Comparison of ENCODE assay signal across 12 cellular contexts in genomic region chr12:79848321-79848720, GRCh38.
A peak's percentile ranks its signal among the peaks of the same experiment; 100 is the strongest.
DNase-seq lines count a peak whose midpoint lies in the region; ATAC-seq and TF ChIP-seq lines count a peak whose summit lies in the region.
"Had no signal": no experiment of that assay in that cellular context is flagged by ENCODE, and none has a peak within 500 bp of the region (broad histone marks: within the 10 kb centered on the region; RNA-seq: fewer than 3 reads in every experiment).

No MANE protein-coding gene starts in this region.

- H3K9me1 ChIP-seq in IMR-90 (ENCODE audit: insufficient read depth, low read length), result no peaks in the 10 kb centered on the region

- H3K9me3 ChIP-seq in IMR-90 (ENCODE audit: control insufficient read depth, insufficient read depth, low read length) (no peaks in the 10 kb centered on the region), mucosa of descending colon (no peaks in the 10 kb centered on the region), SJCRH30 (replicated peaks) (no peaks in the 10 kb centered on the region; the same call in 1 of the 2 replicates)
- H3K9me3 ChIP-seq: suprapubic skin had no signal

- H4K8ac ChIP-seq in IMR-90 (ENCODE audit: low read depth in 2 of 2, low read length in 2 of 2), result peak overlapping the region in 1 of 2 experiments; percentile 19; a peak in 1 of 4 replicates

- H3K36me3 ChIP-seq in IMR-90 (ENCODE audit: control insufficient read depth, insufficient read depth, low read length) (no peaks in the 10 kb centered on the region), mucosa of descending colon (ENCODE audit: low read depth) (no peaks in the 10 kb centered on the region), SJCRH30 (peaks cover 13% of the 10 kb centered on the region; the same call in 1 of the 2 replicates)

- POLR2A ChIA-PET in IMR-90 (lab: Charles Lee; ENCODE audit: unreplicated experiment), result no interaction called here

- H3K27me3 ChIP-seq in IMR-90 (ENCODE audit: control insufficient read depth, insufficient read depth, low read length) (no peaks in the 10 kb centered on the region), SJCRH30 (no peaks in the 10 kb centered on the region)
- H3K27me3 ChIP-seq: suprapubic skin had no signal

- H3K27ac Mint-ChIP-seq in activated naive CD8-positive, alpha-beta T cell treated with anti-CD3 and anti-CD28 coated beads, Interleukin-2, amount 50 U/mL, for 24 hours, result peak overlapping the region; percentile 65

- H2AK9ac ChIP-seq in IMR-90 (replicated peaks; ENCODE audit: low read depth, low read length, poor library complexity), result no peak overlapping the region

- no CpG with 5 or more reads among the region's 4 CpGs for WGBS in IMR-90 (ENCODE audit: extremely low coverage in 2 of 2, insufficient read length in 1 of 2), 2 experiments

- H3K56ac ChIP-seq in IMR-90 (ENCODE audit: extremely low read depth, insufficient read depth, low read length), result no peak overlapping the region

- TF ChIP-seq CTCF in IMR-90 (conservative IDR thresholded peaks at IDR 0.05; ENCODE audit: low read depth, low read length) (no peak), mucosa of descending colon (IDR thresholded peaks at IDR 0.05) (no peak)

- no peak overlapping the region for H3K4ac ChIP-seq in IMR-90 (ENCODE audit: low read depth, low read length)

- no peak overlapping the region for H3K14ac ChIP-seq in IMR-90 (replicated peaks; ENCODE audit: low read depth, low read length)

- no peak for TF ChIP-seq POLR2A in IMR-90 (IDR thresholded peaks at IDR 0.05; ENCODE audit: low read depth, low read length)

- CTCF ChIA-PET in IMR-90 (lab: Yijun Ruan, JAX), result no interaction called here

- no peak overlapping the region for H2AFZ ChIP-seq in IMR-90 (replicated peaks; ENCODE audit: low read length, poor library complexity)

- peaks cover 17 to 49% of the 10 kb centered on the region in 2 experiments for H3K79me1 ChIP-seq in IMR-90 (ENCODE audit: low read depth in 1 of 2, low read length in 2 of 2)

- H4K91ac ChIP-seq in IMR-90 (ENCODE audit: insufficient read depth, low read depth, low read length), result no peak overlapping the region

- H3K18ac ChIP-seq in IMR-90 (ENCODE audit: low read depth, low read length), result no peak overlapping the region

- H3K4me2 ChIP-seq in IMR-90 (ENCODE audit: low read depth, low read length), result peak overlapping the region; percentile 53; the same call in 1 of the 2 replicates

- no peak overlapping the region for H3K23ac ChIP-seq in IMR-90 (ENCODE audit: low read depth, low read length)

- TF ChIP-seq RAD21 in IMR-90 (IDR thresholded peaks at IDR 0.05; ENCODE audit: low read length), result no peak

- dilution Hi-C loops in IMR-90 (cut with HindIII; ENCODE audit: low sequenced_read_pairs, unreplicated experiment), result no loop called here

- peaks cover 17% of the 10 kb centered on the region for H3K9me3 Mint-ChIP-seq in activated naive CD8-positive, alpha-beta T cell treated with anti-CD3 and anti-CD28 coated beads, Interleukin-2, amount 50 U/mL, for 24 hours

- H2BK15ac ChIP-seq in IMR-90 (ENCODE audit: low read depth, low read length), result no peak overlapping the region

- H2BK120ac ChIP-seq in IMR-90 (ENCODE audit: low read depth, low read length), result no peak overlapping the region

- H2AK5ac ChIP-seq in IMR-90 (ENCODE audit: low read depth, low read length), result no peak overlapping the region

- no peak overlapping the region for H2BK20ac ChIP-seq in IMR-90 (ENCODE audit: low read depth, low read length)

- in situ Hi-C loops in IMR-90 (cut with MboI; ENCODE audit: low sequenced_read_pairs), result no loop called here

- H3K9ac ChIP-seq in IMR-90 (ENCODE audit: low read depth, low read length), result no peak overlapping the region

- H3K27ac ChIP-seq in IMR-90 (ENCODE audit: insufficient read depth, low read length), result no peak overlapping the region
- no peak overlapping the region for H3K27ac ChIP-seq in SJCRH30
- H3K27ac ChIP-seq: suprapubic skin had no signal

- H2BK5ac ChIP-seq in IMR-90 (ENCODE audit: low read depth, low read length, poor library complexity, severe bottlenecking), result peak overlapping the region; percentile 67

- ATAC-seq in IMR-90 (ENCODE audit: low read depth), result peak; percentile 44
- ATAC-seq in activated naive CD8-positive, alpha-beta T cell treated with anti-CD3 and anti-CD28 coated beads, Interleukin-2, amount 50 U/mL, for 24 hours, result no peak
- ATAC-seq in mucosa of descending colon, result peak; percentile 67
- no peak for ATAC-seq in HG03280 (IDR thresholded peaks at IDR 0.05; ENCODE audit: unreplicated experiment)

- H3K4me3 ChIP-seq in IMR-90 (ENCODE audit: insufficient read depth, low read depth, low read length), result no peak overlapping the region
- H3K4me3 ChIP-seq in mucosa of descending colon, result no peak overlapping the region
- no peak overlapping the region for H3K4me3 ChIP-seq in SJCRH30
- H3K4me3 ChIP-seq: suprapubic skin had no signal

- H4K20me1 ChIP-seq in IMR-90 (ENCODE audit: insufficient read depth, low read length), result peaks cover 19% of the 10 kb centered on the region

- no peak overlapping the region for H4K5ac ChIP-seq in IMR-90 (ENCODE audit: low read depth, low read length)

- H3K4me1 Mint-ChIP-seq in activated naive CD8-positive, alpha-beta T cell treated with anti-CD3 and anti-CD28 coated beads, Interleukin-2, amount 50 U/mL, for 24 hours, result peaks cover 25% of the 10 kb centered on the region

- H3K4me1 ChIP-seq in IMR-90 (ENCODE audit: control insufficient read depth, insufficient read depth, low read length) (no peaks in the 10 kb centered on the region; the same call in 1 of the 2 replicates), mucosa of descending colon (ENCODE audit: low read depth) (no peaks in the 10 kb centered on the region), SJCRH30 (no peaks in the 10 kb centered on the region)

- peak; percentile 11 for DNase-seq in DMS153 treated with DMSO at 0.1 percent for 48 hours (lab: John Stamatoyannopoulos, UW; ENCODE audit: unreplicated experiment)
- peak; percentile 65 for DNase-seq in IMR-90
- DNase-seq in activated naive CD8-positive, alpha-beta T cell treated with anti-CD3 and anti-CD28 coated beads, Interleukin-2, amount 50 U/mL, for 24 hours, result no peak
- no peak for DNase-seq in mucosa of descending colon
- no peak for DNase-seq in nucleus accumbens (lab: John Stamatoyannopoulos, UW)
- no peak for DNase-seq in SJCRH30
- DNase-seq: activated CD4-positive, alpha-beta T cell treated with anti-CD3 and anti-CD28 coated beads for 48 hours; activated naive CD4-positive, alpha-beta T cell treated with Interleukin-2 at 50 U/mL for 16 hours; NCI-H1092 treated with DMSO at 0.1 percent for 48 hours; NCI-H774 had no signal

- no peaks in the 10 kb centered on the region for H3K27me3 Mint-ChIP-seq in activated naive CD8-positive, alpha-beta T cell treated with anti-CD3 and anti-CD28 coated beads, Interleukin-2, amount 50 U/mL, for 24 hours

- BruUV-seq in IMR-90 (replicated peaks; lab: Mats Ljungman, UMichigan), result no TSS peak

- no peak overlapping the region for H3K4me3 Mint-ChIP-seq in activated naive CD8-positive, alpha-beta T cell treated with anti-CD3 and anti-CD28 coated beads, Interleukin-2, amount 50 U/mL, for 24 hours

- peaks cover 32% of the 10 kb centered on the region for H3K36me3 Mint-ChIP-seq in activated naive CD8-positive, alpha-beta T cell treated with anti-CD3 and anti-CD28 coated beads, Interleukin-2, amount 50 U/mL, for 24 hours (ENCODE audit: low read depth)

- intact Hi-C loops in IMR-90 (cut with micrococcal nuclease) (no loop called here), mucosa of descending colon (cut with DNase I, micrococcal nuclease) (no loop called here)

TF ChIP-seq in IMR-90, 13 proteins besides CTCF, POLR2A, EP300 and RAD21:
- TF ChIP-seq CEBPB (IDR thresholded peaks at IDR 0.05; ENCODE audit: low read depth, low read length) (no peak), RCOR1 (IDR thresholded peaks at IDR 0.05; ENCODE audit: insufficient replicate concordance, low read length) (no peak), NFE2L2 (IDR thresholded peaks at IDR 0.05; ENCODE audit: low read depth, low read length) (no peak), MAZ (IDR thresholded peaks at IDR 0.05; ENCODE audit: borderline replicate concordance, low read depth, low read length) (no peak), FOS (IDR thresholded peaks at IDR 0.05; ENCODE audit: low read depth, low read length) (no peak), MAFK (IDR thresholded peaks at IDR 0.05; ENCODE audit: low read depth, low read length) (no peak), USF2 (IDR thresholded peaks at IDR 0.05; ENCODE audit: low read depth, low read length) (no peak), ELK1 (IDR thresholded peaks at IDR 0.05; ENCODE audit: borderline replicate concordance, low read depth, low read length) (no peak), RFX5 (IDR thresholded peaks at IDR 0.05; ENCODE audit: low read depth, low read length) (no peak), CHD1 (IDR thresholded peaks at IDR 0.05; ENCODE audit: low read depth, low read length) (no peak), BHLHE40 (IDR thresholded peaks at IDR 0.05; ENCODE audit: low read depth, low read length) (no peak), SMC3 (IDR thresholded peaks at IDR 0.05; ENCODE audit: low read depth, low read length) (no peak; the same call in 1 of the 2 replicates), MXI1 (IDR thresholded peaks at IDR 0.05; ENCODE audit: borderline replicate concordance, low read depth, low read length) (no peak)

Comparison
In these comparisons a context has a peak if more than half of its experiments do, and no peak if none do; other contexts are left out.
1. DNase-seq: peak in DMS153 treated with DMSO at 0.1 percent for 48 hours (single experiment) and IMR-90 (single experiment); none in activated naive CD8-positive, alpha-beta T cell treated with anti-CD3 and anti-CD28 coated beads, Interleukin-2, amount 50 U/mL, for 24 hours (single experiment), mucosa of descending colon (0 of 3), nucleus accumbens (0 of 56) and SJCRH30 (0 of 2).
2. ATAC-seq: peak in IMR-90 (single experiment) and mucosa of descending colon (single experiment); none in activated naive CD8-positive, alpha-beta T cell treated with anti-CD3 and anti-CD28 coated beads, Interleukin-2, amount 50 U/mL, for 24 hours (single experiment) and HG03280 (single experiment).